In the genomic region with DNA sequence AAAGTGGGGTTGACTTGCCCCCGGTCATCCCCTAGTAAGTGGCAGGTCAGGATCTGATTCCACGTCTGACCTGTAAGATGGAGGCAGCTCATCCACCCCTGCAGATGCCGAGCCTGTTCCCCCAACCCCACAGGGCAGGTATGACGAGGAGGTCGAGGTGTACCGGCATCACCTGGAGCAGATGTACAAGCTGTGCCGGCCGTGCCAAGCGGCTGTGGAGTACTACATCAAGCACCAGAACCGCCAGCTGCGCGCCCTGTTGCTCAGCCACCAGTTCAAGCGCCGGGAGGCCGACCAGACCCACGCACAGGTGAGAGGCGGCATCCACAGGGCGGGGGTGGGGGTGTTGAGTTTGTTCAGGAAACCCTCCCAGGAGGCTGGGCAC, we compare ENCODE assay signal across 19 cellular contexts. TPM values are rescaled to one million over a fixed set of nuclear protein-coding genes. Genes with fewer than 3 reads are reported as not detected.
A peak's percentile ranks its signal among the peaks of the same experiment; 100 is the strongest.
DNase-seq lines count a peak whose midpoint lies in the region; ATAC-seq, FAIRE-seq and TF ChIP-seq lines count a peak whose summit lies in the region.
"Had no signal": no experiment of that assay in that cellular context is flagged by ENCODE, and none has a peak within 500 bp of the region (broad histone marks: within the 10 kb centered on the region; RNA-seq: fewer than 3 reads in every experiment).

No MANE protein-coding gene starts in this region.

- in situ Hi-C loops in K562 (cut with MboI), result no loop called here

- no peak overlapping the region for H3K4ac ChIP-seq in trophoblast cell (ENCODE audit: low read depth, low read length)

- ATAC-seq in right cardiac atrium, result no peak
- no peak for ATAC-seq in heart right ventricle
- no peak for ATAC-seq in K562
- ATAC-seq in psoas muscle, result no peak
- ATAC-seq in HG03097 (IDR thresholded peaks at IDR 0.05; ENCODE audit: low FRiP score, unreplicated experiment), result no peak
- ATAC-seq: CD8-positive, alpha-beta T cell; GM12878 had no signal

- TF ChIP-seq POLR2A in GM12891 (IDR thresholded peaks at IDR 0.05; ENCODE audit: low read depth, low read length), result no peak
- TF ChIP-seq POLR2A in K562 (conservative IDR thresholded peaks at IDR 0.05), result no peak

- H3K27me3 ChIP-seq in right cardiac atrium (ENCODE audit: control insufficient read depth, insufficient read depth) (no peaks in the 10 kb centered on the region), heart right ventricle (no peaks in the 10 kb centered on the region), K562 (ENCODE audit: control insufficient read depth in 2 of 2, insufficient read depth in 2 of 2, low read length in 2 of 2) (no peaks in the 10 kb centered on the region), trophoblast cell (ENCODE audit: insufficient read depth, low read length) (no peaks in the 10 kb centered on the region), psoas muscle (ENCODE audit: insufficient read depth in 3 of 3, low read length in 2 of 3) (no peaks in the 10 kb centered on the region)
- H3K27me3 ChIP-seq: BLaER1 treated with 17β-estradiol and CSF1 and Interleukin-3, amounts not matched to agents 10 nM and 100 nM had no signal

- no TSS peak for BruUV-seq in K562 (replicated peaks; lab: Mats Ljungman, UMichigan)

- no peak overlapping the region for H4K91ac ChIP-seq in trophoblast cell (ENCODE audit: low read depth, low read length)

- no peak overlapping the region for H3K23ac ChIP-seq in trophoblast cell (ENCODE audit: low read length)

- H3K9me3 ChIP-seq in right cardiac atrium (ENCODE audit: control insufficient read depth, low read length), result no peaks in the 10 kb centered on the region
- no peaks in the 10 kb centered on the region for H3K9me3 ChIP-seq in heart right ventricle
- H3K9me3 ChIP-seq in K562 (replicated peaks; ENCODE audit: control insufficient read depth, insufficient read depth, low read depth, low read length), result no peaks in the 10 kb centered on the region
- H3K9me3 ChIP-seq in trophoblast cell (ENCODE audit: insufficient read depth, low read depth, low read length), result peaks cover 3% of the 10 kb centered on the region
- H3K9me3 ChIP-seq in psoas muscle, result no peaks in the 10 kb centered on the region
- H3K9me3 ChIP-seq: BLaER1 treated with 17β-estradiol and CSF1 and Interleukin-3, amounts not matched to agents 10 nM and 100 nM had no signal

- H2BK12ac ChIP-seq in trophoblast cell (ENCODE audit: low read length), result no peak overlapping the region

- no peak overlapping the region for H3K18ac ChIP-seq in trophoblast cell (ENCODE audit: low read length)

- DNase-seq in right cardiac atrium (peak; percentile 13 to 61 (median 55)), heart right ventricle (no peak), GM12891 (ENCODE audit: insufficient read length, low spot score) (peak; percentile 5), K562 (ENCODE audit: extremely low read depth in 1 of 4, low spot score in 3 of 4) (no peak), trophoblast cell (no peak), psoas muscle (no peak)
- DNase-seq: 8988T; Calu3; CD8-positive, alpha-beta T cell; DMS 273 treated with DMSO at 0.1 percent for 48 hours; DMS53; DND-41; EL; GM23248; HCEC 1CT had no signal

- H3K79me2 ChIP-seq in K562 (ENCODE audit: control insufficient read depth, insufficient read depth, low read length) (peaks cover 25% of the 10 kb centered on the region), trophoblast cell (ENCODE audit: control insufficient read depth, insufficient read depth, low read length, poor library complexity) (no peaks in the 10 kb centered on the region)

- 0 out of 4 replicates have a peak overlapping the region, but pooled peaks of 1 of the 2 experiments have one; percentile 56 for H3K9ac ChIP-seq in K562 (ENCODE audit: insufficient read depth in 1 of 2, low read depth in 2 of 2, low read length in 2 of 2)
- H3K9ac ChIP-seq in trophoblast cell (ENCODE audit: low read length), result no peak overlapping the region
- H3K9ac ChIP-seq: GM23248 had no signal

- H2AFZ ChIP-seq in K562 (ENCODE audit: low read depth, low read length), result no peak overlapping the region
- H2AFZ ChIP-seq in trophoblast cell (ENCODE audit: insufficient read depth, low read length, poor library complexity), result no peak overlapping the region
- H2AFZ ChIP-seq: GM23248 had no signal

- POLR2A ChIA-PET in K562 (lab: Yijun Ruan, JAX), result interaction anchor here (0.8 to 2.6 kb wide), 3 partner anchors 10 to 17 kb away, joined by 3 to 14 read pairs (median 5); a partner anchor contains a TSS

- no peak overlapping the region for H3K4me2 ChIP-seq in K562 (ENCODE audit: insufficient read depth, low read length)
- no peak overlapping the region for H3K4me2 ChIP-seq in trophoblast cell (ENCODE audit: low read length)
- H3K4me2 ChIP-seq: BLaER1 treated with 17β-estradiol and CSF1 and Interleukin-3, amounts not matched to agents 10 nM and 100 nM had no signal

- H2BK120ac ChIP-seq in trophoblast cell (ENCODE audit: insufficient read depth, low read length, poor library complexity), result no peak overlapping the region

- peaks cover 6% of the 10 kb centered on the region for H3K4me1 ChIP-seq in right cardiac atrium (ENCODE audit: control insufficient read depth, insufficient read depth, low read length)
- peaks cover 14 to 37% (median 23%) of the 10 kb centered on the region in 9 donors for H3K4me1 ChIP-seq in heart right ventricle
- H3K4me1 ChIP-seq in K562 (replicated peaks in 1 of 2; ENCODE audit: control insufficient read depth in 2 of 2, insufficient read depth in 2 of 2, low read length in 2 of 2), result peaks cover 8 to 40% of the 10 kb centered on the region in 2 experiments
- peaks cover under 1 to 3% of the 10 kb centered on the region in 2 experiments for H3K4me1 ChIP-seq in trophoblast cell (ENCODE audit: control insufficient read depth in 1 of 2, insufficient read depth in 2 of 2, low read length in 2 of 2)
- peaks cover 33% of the 10 kb centered on the region for H3K4me1 ChIP-seq in psoas muscle

- H3K36me3 ChIP-seq in heart right ventricle, result peaks cover 0 to 67% (median 36%) of the 10 kb centered on the region in 9 donors
- H3K36me3 ChIP-seq in K562 (ENCODE audit: control insufficient read depth, insufficient read depth, low read length), result peaks cover 79% of the 10 kb centered on the region; the same call in 2 of the 3 replicates
- peaks cover 31 to 43% of the 10 kb centered on the region in 2 experiments for H3K36me3 ChIP-seq in trophoblast cell (ENCODE audit: control insufficient read depth in 1 of 2, insufficient read depth in 2 of 2, low read length in 2 of 2)
- peaks cover 3 to 73% of the 10 kb centered on the region in 2 donors for H3K36me3 ChIP-seq in psoas muscle (ENCODE audit: insufficient read depth in 1 of 2, low read depth in 1 of 2)

- H3K9me1 ChIP-seq in K562 (ENCODE audit: control insufficient read depth, insufficient read depth, low read length), result peaks cover 7% of the 10 kb centered on the region

- H3K27ac ChIP-seq in right cardiac atrium (ENCODE audit: low read length) (no peak overlapping the region), heart right ventricle (no peak overlapping the region), K562 (ENCODE audit: extremely low read depth, low read depth, low read length) (no peak overlapping the region), trophoblast cell (ENCODE audit: low read depth, low read length) (no peak overlapping the region), psoas muscle (no peak overlapping the region)
- H3K27ac ChIP-seq: GM23248 had no signal

- TF ChIP-seq CTCF in heart right ventricle (IDR thresholded peaks at IDR 0.05) (no peak), K562 (IDR thresholded peaks at IDR 0.05 in 2 of 3, conservative IDR thresholded peaks at IDR 0.05 in 1 of 3; ENCODE audit: insufficient read depth in 2 of 3, low read depth in 1 of 3, low read length in 3 of 3) (no peak), psoas muscle (IDR thresholded peaks at IDR 0.05) (no peak)

- TF ChIP-seq RAD21 in K562 (CRISPR knock-in tag; conservative IDR thresholded peaks at IDR 0.05 in 1 of 2, IDR thresholded peaks at IDR 0.05 in 1 of 2), result no peak

- H4K8ac ChIP-seq in trophoblast cell (ENCODE audit: low read depth, low read length), result no peak overlapping the region

- FAIRE-seq in GM12891 (lab: Jason Lieb, UNC) (no peak), K562 (lab: Jason Lieb, UNC) (no peak)
- FAIRE-seq: GM12878, GM19239 had no signal

- WGBS in right cardiac atrium, result 92% methylated on average over 18 of the region's 18 CpGs
- 93% methylated on average over 18 of the region's 18 CpGs for WGBS in heart right ventricle, 2 donors
- WGBS in K562 (ENCODE audit: insufficient coverage, low coverage, missing lambda C conversion rate), result 90% methylated on average over 16 of the region's 18 CpGs
- WGBS in trophoblast cell (ENCODE audit: extremely low coverage, insufficient coverage, insufficient read length), result no CpG with 5 or more reads among the region's 18 CpGs
- WGBS in psoas muscle, 3 donors, result 88 to 93% (median 92%) methylated on average over 18 of the region's 18 CpGs

- no peaks in the 10 kb centered on the region for H3K79me1 ChIP-seq in trophoblast cell (ENCODE audit: low read length)

- H4K20me1 ChIP-seq in K562 (replicated peaks; ENCODE audit: control insufficient read depth, insufficient read depth, low read length), result peaks cover 24% of the 10 kb centered on the region

- no peak overlapping the region for H2AK5ac ChIP-seq in trophoblast cell (ENCODE audit: low read length)

- H3K4me3 ChIP-seq in right cardiac atrium (ENCODE audit: low read length) (no peak overlapping the region), heart right ventricle (no peak overlapping the region), K562 (no peak overlapping the region), trophoblast cell (ENCODE audit: low read depth, low read length) (peak overlapping the region; percentile 7), psoas muscle (no peak overlapping the region)
- H3K4me3 ChIP-seq: BLaER1 treated with 17β-estradiol and CSF1 and Interleukin-3, amounts not matched to agents 10 nM and 100 nM; GM12878; GM23248 had no signal

- H4K12ac ChIP-seq in trophoblast cell (ENCODE audit: low read depth, low read length), result no peak overlapping the region

- no peak overlapping the region for H2BK5ac ChIP-seq in trophoblast cell (ENCODE audit: low read depth, low read length, poor library complexity)

- H3K14ac ChIP-seq in trophoblast cell (ENCODE audit: low read length), result no peak overlapping the region

- CTCF ChIA-PET in K562 (lab: Yijun Ruan, JAX; ENCODE audit: low intra/inter-chr PET ratio), result no interaction called here

- intact Hi-C loops in right cardiac atrium (cut with DNase I) (no loop called here), heart right ventricle (cut with DNase I) (no loop called here), K562 (cut with micrococcal nuclease) (no loop called here), psoas muscle (cut with DNase I) (no loop called here)

- no peak for TF ChIP-seq EP300 in K562 (IDR thresholded peaks at IDR 0.05; ENCODE audit: low read length)

RNA-seq across cellular contexts. Expression of a gene that starts 9.6 kb away (rescaled TPM):
- total RNA-seq in right cardiac atrium (10 to 100 TPM; 18.4 to 23.3 (median 21.1) TPM), heart right ventricle (10 to 100 TPM; 13.3 to 26.0 (median 18.3) TPM), K562 (2014; rRNA removed) (9.0 and 16.5 TPM in 2 replicates), K562 (2014; rRNA removed; fragmentation: Illumina TruSeq; extraction: Trizol) (1.9 and 3.0 TPM in 2 replicates), K562 (2015; rRNA removed; fragmentation: Illumina TruSeq; extraction: Trizol) (7.4 and 9.0 TPM in 2 replicates), K562 (2021) (48.8 and 51.3 TPM in 2 replicates), psoas muscle (10 to 100 TPM; 15.7 to 37.3 (median 29.0) TPM)
- polyA plus RNA-seq in right cardiac atrium (14.5 TPM), heart right ventricle (10 to 100 TPM; 10.7 to 13.7 TPM), K562 (2011; rRNA removed) (2.3 and 3.9 TPM in 2 replicates), K562 (2014; fragmentation: Illumina TruSeq; extraction: Trizol) (10.3 and 24.1 TPM in 2 replicates), K562 (2014; fragmentation: Nextera tagmentation; extraction: Ambion mirVana) (under 1 TPM; 0.42 to 0.46 TPM), K562 (2014; rRNA removed) (14.7 and 15.4 TPM in 2 replicates), psoas muscle (10 to 100 TPM; 20.7 to 26.0 (median 23.2) TPM)
- 7.1 TPM for polyA plus RNA-seq in GM12891 (2012; ENCODE audit: low read depth, missing spikeins)
- 31.6 and 91.3 TPM in 2 replicates for total RNA-seq in K562 (2011; cell fraction: chromatin; rRNA removed; ENCODE audit: low replicate concordance)
- total RNA-seq in K562 (2011; cell fraction: nucleolus; rRNA removed), result 68.6 and 78.7 TPM in 2 replicates
- 48.5 and 50.3 TPM in 2 replicates for total RNA-seq in K562 (2011; cell fraction: nucleoplasm; rRNA removed)
- 3.0 and 6.9 TPM in 2 replicates for polyA plus RNA-seq in K562 (2011; cell fraction: cytosol; rRNA removed)
- 15.1 and 27.9 TPM in 2 replicates for polyA plus RNA-seq in K562 (2011; cell fraction: nucleus; rRNA removed)
- polyA plus RNA-seq in K562 (2012), result 18.3 and 22.2 TPM in 2 replicates
- 2.8 and 4.0 TPM in 2 replicates for polyA minus RNA-seq in K562 (2011; rRNA and poly(A)+ RNA removed)
- 15.2 and 18.0 TPM in 2 replicates for polyA minus RNA-seq in K562 (2011; cell fraction: cytosol; rRNA and poly(A)+ RNA removed)
- polyA minus RNA-seq in K562 (2011; cell fraction: nucleus; rRNA and poly(A)+ RNA removed), result 19.2 and 21.4 TPM in 2 replicates
- polyA plus RNA-seq in trophoblast cell (2013), result 13.3 and 13.4 TPM in 2 replicates

RNA-seq across cellular contexts. Expression of a gene that starts 53.2 kb away (rescaled TPM):
- 1 to 10 TPM; 3.8 to 5.9 (median 4.5) TPM for total RNA-seq in right cardiac atrium
- 3.0 TPM for polyA plus RNA-seq in right cardiac atrium
- 10 to 100 TPM in 1 of 10 donors, 1 to 10 TPM in 9; 1.9 to 12.1 (median 3.0) TPM for total RNA-seq in heart right ventricle
- 1 to 10 TPM; 1.0 to 2.7 TPM for polyA plus RNA-seq in heart right ventricle
- polyA plus RNA-seq in GM12891 (2012; ENCODE audit: low read depth, missing spikeins), result 55.7 TPM
- 17.5 and 44.3 TPM in 2 replicates for total RNA-seq in K562 (2011; cell fraction: chromatin; rRNA removed; ENCODE audit: low replicate concordance)
- 32.4 and 33.3 TPM in 2 replicates for total RNA-seq in K562 (2011; cell fraction: nucleolus; rRNA removed)
- total RNA-seq in K562 (2011; cell fraction: nucleoplasm; rRNA removed), result 16.6 and 20.1 TPM in 2 replicates
- total RNA-seq in K562 (2014; rRNA removed), result 7.4 and 15.2 TPM in 2 replicates
- total RNA-seq in K562 (2014; rRNA removed; fragmentation: Illumina TruSeq; extraction: Trizol), result 4.4 and 5.1 TPM in 2 replicates
- total RNA-seq in K562 (2015; rRNA removed; fragmentation: Illumina TruSeq; extraction: Trizol), result 7.2 and 8.2 TPM in 2 replicates
- total RNA-seq in K562 (2021), result 19.5 and 20.8 TPM in 2 replicates
- 5.6 and 14.8 TPM in 2 replicates for polyA plus RNA-seq in K562 (2011; rRNA removed)
- 8.3 and 11.4 TPM in 2 replicates for polyA plus RNA-seq in K562 (2011; cell fraction: cytosol; rRNA removed)
- 24.4 and 38.0 TPM in 2 replicates for polyA plus RNA-seq in K562 (2011; cell fraction: nucleus; rRNA removed)
- polyA plus RNA-seq in K562 (2012), result 11.3 and 21.5 TPM in 2 replicates
- polyA plus RNA-seq in K562 (2014; fragmentation: Illumina TruSeq; extraction: Trizol), result 9.5 and 12.5 TPM in 2 replicates
- polyA plus RNA-seq in K562 (2014; fragmentation: Nextera tagmentation; extraction: Ambion mirVana), result 1 to 10 TPM; 1.8 to 2.0 TPM
- polyA plus RNA-seq in K562 (2014; rRNA removed), result 10.8 and 11.1 TPM in 2 replicates
- 5.2 and 8.9 TPM in 2 replicates for polyA minus RNA-seq in K562 (2011; rRNA and poly(A)+ RNA removed)
- 7.1 and 15.0 TPM in 2 replicates for polyA minus RNA-seq in K562 (2011; cell fraction: cytosol; rRNA and poly(A)+ RNA removed)
- polyA minus RNA-seq in K562 (2011; cell fraction: nucleus; rRNA and poly(A)+ RNA removed), result 12.5 and 24.8 TPM in 2 replicates
- 3.8 and 4.0 TPM in 2 replicates for polyA plus RNA-seq in trophoblast cell (2013)
- 1 to 10 TPM in 3 of 4 donors, under 1 TPM in 1; 0.93 to 2.5 (median 1.7) TPM for total RNA-seq in psoas muscle
- polyA plus RNA-seq in psoas muscle, result under 1 TPM; 0.44 to 0.52 (median 0.48) TPM

RNA-seq across cellular contexts. Expression of a gene that starts 59.0 kb away (rescaled TPM):
- total RNA-seq in right cardiac atrium (10 to 100 TPM in 1 of 4 donors, 1 to 10 TPM in 3; 7.0 to 11.4 (median 8.0) TPM), heart right ventricle (1 to 10 TPM; 2.8 to 7.7 (median 5.4) TPM), K562 (2014; rRNA removed) (22.7 and 23.5 TPM in 2 replicates), K562 (2014; rRNA removed; fragmentation: Illumina TruSeq; extraction: Trizol) (23.5 and 24.2 TPM in 2 replicates), K562 (2015; rRNA removed; fragmentation: Illumina TruSeq; extraction: Trizol) (17.6 and 19.2 TPM in 2 replicates), K562 (2021) (20.7 and 20.9 TPM in 2 replicates), psoas muscle (10 to 100 TPM in 1 of 4 donors, 1 to 10 TPM in 3; 1.7 to 26.8 (median 6.1) TPM)
- polyA plus RNA-seq in right cardiac atrium (12.9 TPM), heart right ventricle (1 to 10 TPM; 2.9 to 5.7 TPM), K562 (2011; rRNA removed) (11.9 and 14.9 TPM in 2 replicates), K562 (2014; fragmentation: Illumina TruSeq; extraction: Trizol) (15.3 and 16.5 TPM in 2 replicates), K562 (2014; fragmentation: Nextera tagmentation; extraction: Ambion mirVana) (1 to 10 TPM; 3.2 to 6.4 TPM), K562 (2014; rRNA removed) (17.5 and 21.6 TPM in 2 replicates), psoas muscle (10 to 100 TPM in 1 of 3 donors, 1 to 10 TPM in 2; 2.5 to 10.5 (median 9.2) TPM)
- polyA plus RNA-seq in GM12891 (2012; ENCODE audit: low read depth, missing spikeins), result 4.7 TPM
- 13.1 and 13.7 TPM in 2 replicates for total RNA-seq in K562 (2011; cell fraction: chromatin; rRNA removed; ENCODE audit: low replicate concordance)
- 11.7 and 12.3 TPM in 2 replicates for total RNA-seq in K562 (2011; cell fraction: nucleolus; rRNA removed)
- 13.1 and 21.5 TPM in 2 replicates for total RNA-seq in K562 (2011; cell fraction: nucleoplasm; rRNA removed)
- polyA plus RNA-seq in K562 (2011; cell fraction: cytosol; rRNA removed), result 10.0 and 13.1 TPM in 2 replicates
- polyA plus RNA-seq in K562 (2011; cell fraction: nucleus; rRNA removed), result 6.2 and 7.7 TPM in 2 replicates
- polyA plus RNA-seq in K562 (2012), result 10.1 and 13.7 TPM in 2 replicates
- polyA minus RNA-seq in K562 (2011; rRNA and poly(A)+ RNA removed), result 11.2 and 12.4 TPM in 2 replicates
- 8.6 and 9.5 TPM in 2 replicates for polyA minus RNA-seq in K562 (2011; cell fraction: cytosol; rRNA and poly(A)+ RNA removed)
- polyA minus RNA-seq in K562 (2011; cell fraction: nucleus; rRNA and poly(A)+ RNA removed), result 4.7 and 5.8 TPM in 2 replicates
- 4.8 and 5.0 TPM in 2 replicates for polyA plus RNA-seq in trophoblast cell (2013)

Comparison
In these comparisons a context has a peak if more than half of its experiments do, and no peak if none do; other contexts are left out.
1. DNase-seq: peak in right cardiac atrium (3 of 3) and GM12891 (single experiment); none in heart right ventricle (0 of 2), K562 (0 of 4), trophoblast cell (0 of 2) and psoas muscle (0 of 2).